Comparison of ENCODE assay signal across 21 cellular contexts in genomic region chr11:70156291-70157037, GRCh38.
"Had no signal": no experiment of that assay in that cellular context is flagged by ENCODE, and none has a peak within 500 bp of the region (broad histone marks: within the 10 kb centered on the region; RNA-seq: fewer than 3 reads in every experiment).

No MANE protein-coding gene starts in this region.

- H3K27me3 ChIP-seq: colonic mucosa, testis had no signal

- H3K4me2 ChIP-seq: smooth muscle cell had no signal

- ATAC-seq: gastroesophageal sphincter; left colon; left ventricle myocardium superior; naive thymus-derived CD8-positive, alpha-beta T cell; right cardiac atrium; stimulated activated naive CD8-positive, alpha-beta T cell treated with anti-CD3 and anti-CD28 coated beads, Interleukin-15, Interleukin-2, amounts not matched to agents 100 U/mL and 50 U/mL, for 24 hours had no signal

- H3K36me3 ChIP-seq: colonic mucosa, esophagus muscularis mucosa, gastroesophageal sphincter, neutrophil had no signal

- H3K4me3 ChIP-seq: colonic mucosa, esophagus muscularis mucosa, gastroesophageal sphincter, lung, smooth muscle cell, testis had no signal

- FAIRE-seq: endothelial cell of umbilical vein, urothelium cell line had no signal

- DNase-seq: caudate nucleus; colonic mucosa; dermis blood vessel endothelial cell; endodermal cell; glutamatergic neuron; left colon; left ventricle myocardium superior; mesendoderm; naive thymus-derived CD8-positive, alpha-beta T cell; stimulated activated CD4-positive, alpha-beta T cell treated with anti-CD3 and anti-CD28 coated beads, Interleukin-2, amount 100 ng/mL, for 48 hours; stimulated activated naive CD8-positive, alpha-beta T cell treated with anti-CD3 and anti-CD28 coated beads, Interleukin-15, Interleukin-2, amounts not matched to agents 100 U/mL and 50 U/mL, for 24 hours; testis; trophoblast cell had no signal

- H3K4me1 ChIP-seq: colonic mucosa, gastroesophageal sphincter, testis had no signal

- H3K9me3 ChIP-seq: colonic mucosa, esophagus muscularis mucosa, gastroesophageal sphincter, neutrophil, testis had no signal

- H3K27ac ChIP-seq: colonic mucosa, esophagus muscularis mucosa, gastroesophageal sphincter, neutrophil, testis had no signal
